In the genomic region with DNA sequence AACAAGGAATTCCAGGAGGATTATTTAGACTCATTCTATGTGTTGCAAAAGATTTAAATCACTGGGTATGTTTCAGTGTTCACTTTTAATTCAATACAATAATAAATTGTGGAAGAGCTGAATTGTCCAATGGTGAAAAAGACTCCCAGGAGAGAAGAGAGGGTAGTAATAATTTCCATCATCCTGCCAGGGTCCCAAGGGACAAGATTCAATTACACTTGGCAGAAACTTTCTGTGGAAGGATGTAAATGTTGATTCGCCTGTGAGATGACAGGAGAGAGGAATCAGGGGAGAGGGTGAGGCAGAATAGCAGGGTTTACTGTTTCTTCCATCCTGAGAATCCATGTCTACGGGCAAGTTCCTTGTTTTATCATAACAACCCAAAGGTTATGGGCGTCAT, we compare ENCODE assay signal across 18 cellular contexts.
DNase-seq lines count a peak whose midpoint lies in the region; ATAC-seq and TF ChIP-seq lines count a peak whose summit lies in the region.
"Had no signal": no experiment of that assay in that cellular context is flagged by ENCODE, and none has a peak within 500 bp of the region (broad histone marks: within the 10 kb centered on the region; RNA-seq: fewer than 3 reads in every experiment).

No MANE protein-coding gene starts in this region.

- H3K4me3 Mint-ChIP-seq in activated naive CD8-positive, alpha-beta T cell treated with anti-CD3 and anti-CD28 coated beads for 36 hours: no peak overlapping the region
- H3K4me3 Mint-ChIP-seq in activated naive CD8-positive, alpha-beta T cell treated with anti-CD3 and anti-CD28 coated beads, Interleukin-2, amount 50 U/mL, for 24 hours: no peak overlapping the region
- H3K4me3 Mint-ChIP-seq: IgD-negative memory B cell had no signal

- no peaks in the 10 kb centered on the region for H3K9me3 Mint-ChIP-seq in activated naive CD8-positive, alpha-beta T cell treated with anti-CD3 and anti-CD28 coated beads for 36 hours
- no peaks in the 10 kb centered on the region for H3K9me3 Mint-ChIP-seq in activated naive CD8-positive, alpha-beta T cell treated with anti-CD3 and anti-CD28 coated beads, Interleukin-2, amount 50 U/mL, for 24 hours
- H3K9me3 Mint-ChIP-seq: IgD-negative memory B cell had no signal

- TF ChIP-seq CTCF in fibroblast of the aortic adventitia (IDR thresholded peaks at IDR 0.05; ENCODE audit: insufficient read depth, low read length): no peak

- peak overlapping the region; percentile 12 for H3K27ac Mint-ChIP-seq in activated naive CD8-positive, alpha-beta T cell treated with anti-CD3 and anti-CD28 coated beads for 36 hours
- H3K27ac Mint-ChIP-seq in activated naive CD8-positive, alpha-beta T cell treated with anti-CD3 and anti-CD28 coated beads, Interleukin-2, amount 50 U/mL, for 24 hours: no peak overlapping the region
- H3K27ac Mint-ChIP-seq: IgD-negative memory B cell had no signal

- H3K36me3 Mint-ChIP-seq in activated naive CD8-positive, alpha-beta T cell treated with anti-CD3 and anti-CD28 coated beads for 36 hours: peaks cover 16% of the 10 kb centered on the region
- peaks cover 19% of the 10 kb centered on the region for H3K36me3 Mint-ChIP-seq in activated naive CD8-positive, alpha-beta T cell treated with anti-CD3 and anti-CD28 coated beads, Interleukin-2, amount 50 U/mL, for 24 hours (ENCODE audit: low read depth)

- no peak for DNase-seq in activated naive CD8-positive, alpha-beta T cell treated with anti-CD3 and anti-CD28 coated beads for 36 hours
- DNase-seq in activated naive CD8-positive, alpha-beta T cell treated with anti-CD3 and anti-CD28 coated beads, Interleukin-2, amount 50 U/mL, for 24 hours: no peak
- DNase-seq in NCI-H2171 treated with DMSO at 0.1 percent for 48 hours (lab: John Stamatoyannopoulos, UW) (peak; percentile 6), fibroblast of the aortic adventitia (ENCODE audit: low read depth) (peak; percentile 20), stromal cell of bone marrow (ENCODE audit: low read depth) (peak; percentile 63), kidney glomerular epithelial cell (lab: John Stamatoyannopoulos, UW) (no peak), NCI-H146 (lab: John Stamatoyannopoulos, UW) (no peak)
- DNase-seq in stimulated activated naive CD4-positive, alpha-beta T cell treated with Interleukin-2 at 50 U/mL for 16 hours (lab: John Stamatoyannopoulos, UW): no peak
- DNase-seq: BE2C, GF-D8, GM23248, HCEC 1CT, NCI-H1105 treated with DMSO at 0.1 percent for 48 hours, NCI-H187, NCI-H446 treated with DMSO at 0.1 percent for 48 hours, NCI-H748 treated with DMSO at 0.1 percent for 48 hours, PC-3 had no signal

- no peak overlapping the region for H3K4me3 ChIP-seq in fibroblast of the aortic adventitia (ENCODE audit: low read depth, low read length)
- H3K4me3 ChIP-seq: GM23248 had no signal

- peaks cover 3% of the 10 kb centered on the region for H3K4me1 Mint-ChIP-seq in activated naive CD8-positive, alpha-beta T cell treated with anti-CD3 and anti-CD28 coated beads for 36 hours
- no peaks in the 10 kb centered on the region for H3K4me1 Mint-ChIP-seq in activated naive CD8-positive, alpha-beta T cell treated with anti-CD3 and anti-CD28 coated beads, Interleukin-2, amount 50 U/mL, for 24 hours
- H3K4me1 Mint-ChIP-seq: IgD-negative memory B cell had no signal

- no peaks in the 10 kb centered on the region for H3K27me3 Mint-ChIP-seq in activated naive CD8-positive, alpha-beta T cell treated with anti-CD3 and anti-CD28 coated beads for 36 hours
- no peaks in the 10 kb centered on the region for H3K27me3 Mint-ChIP-seq in activated naive CD8-positive, alpha-beta T cell treated with anti-CD3 and anti-CD28 coated beads, Interleukin-2, amount 50 U/mL, for 24 hours
- H3K27me3 Mint-ChIP-seq: IgD-negative memory B cell had no signal

- ATAC-seq in activated naive CD8-positive, alpha-beta T cell treated with anti-CD3 and anti-CD28 coated beads, Interleukin-2, amount 50 U/mL, for 24 hours: no peak
- ATAC-seq: PC-3 had no signal

Comparison
In these comparisons a context has a peak if more than half of its experiments do, and no peak if none do; other contexts are left out.
1. DNase-seq: peak in NCI-H2171 treated with DMSO at 0.1 percent for 48 hours (single experiment), fibroblast of the aortic adventitia (single experiment) and stromal cell of bone marrow (single experiment); none in activated naive CD8-positive, alpha-beta T cell treated with anti-CD3 and anti-CD28 coated beads for 36 hours (single experiment), activated naive CD8-positive, alpha-beta T cell treated with anti-CD3 and anti-CD28 coated beads, Interleukin-2, amount 50 U/mL, for 24 hours (single experiment), kidney glomerular epithelial cell (single experiment), NCI-H146 (single experiment) and stimulated activated naive CD4-positive, alpha-beta T cell treated with Interleukin-2 at 50 U/mL for 16 hours (single experiment).